8 cellular contexts compared by ENCODE assay signal in the genomic region with DNA sequence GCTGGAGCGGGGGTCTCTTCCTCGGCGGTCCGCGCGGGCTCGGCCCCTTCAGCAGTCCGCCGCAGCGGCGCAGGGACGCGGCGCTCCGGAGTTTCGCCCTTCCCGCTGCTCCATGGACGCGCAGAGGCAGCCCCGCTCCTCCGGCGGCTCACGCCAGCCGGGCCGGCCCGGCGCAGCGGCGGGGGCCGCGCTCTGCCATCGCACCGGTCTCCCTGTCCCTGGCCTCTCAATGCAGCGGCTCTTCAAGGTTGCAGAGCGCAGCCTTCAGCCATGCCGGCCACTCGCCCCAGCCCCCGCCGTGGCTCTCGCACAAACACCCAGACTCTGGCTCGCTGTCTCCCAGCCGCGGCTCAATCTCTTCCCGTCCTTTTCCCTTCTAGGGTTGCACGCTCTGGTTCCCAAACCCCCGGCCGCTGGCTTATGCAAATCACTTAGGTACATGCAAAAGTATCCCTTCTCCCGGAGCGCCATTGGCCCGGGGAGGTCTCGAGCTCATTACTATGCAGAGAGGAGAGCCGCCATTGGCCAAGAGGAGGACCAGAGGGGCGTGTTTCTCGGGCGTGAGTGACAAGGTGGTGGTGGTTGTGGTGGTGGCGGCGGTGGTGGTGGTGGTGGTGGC. TPM values are rescaled to one million over a fixed set of nuclear protein-coding genes. Genes with fewer than 3 reads are reported as not detected.
A peak's percentile ranks its signal among the peaks of the same experiment; 100 is the strongest.
DNase-seq lines count a peak whose midpoint lies in the region; ATAC-seq and TF ChIP-seq lines count a peak whose summit lies in the region.

A gene with protein sequence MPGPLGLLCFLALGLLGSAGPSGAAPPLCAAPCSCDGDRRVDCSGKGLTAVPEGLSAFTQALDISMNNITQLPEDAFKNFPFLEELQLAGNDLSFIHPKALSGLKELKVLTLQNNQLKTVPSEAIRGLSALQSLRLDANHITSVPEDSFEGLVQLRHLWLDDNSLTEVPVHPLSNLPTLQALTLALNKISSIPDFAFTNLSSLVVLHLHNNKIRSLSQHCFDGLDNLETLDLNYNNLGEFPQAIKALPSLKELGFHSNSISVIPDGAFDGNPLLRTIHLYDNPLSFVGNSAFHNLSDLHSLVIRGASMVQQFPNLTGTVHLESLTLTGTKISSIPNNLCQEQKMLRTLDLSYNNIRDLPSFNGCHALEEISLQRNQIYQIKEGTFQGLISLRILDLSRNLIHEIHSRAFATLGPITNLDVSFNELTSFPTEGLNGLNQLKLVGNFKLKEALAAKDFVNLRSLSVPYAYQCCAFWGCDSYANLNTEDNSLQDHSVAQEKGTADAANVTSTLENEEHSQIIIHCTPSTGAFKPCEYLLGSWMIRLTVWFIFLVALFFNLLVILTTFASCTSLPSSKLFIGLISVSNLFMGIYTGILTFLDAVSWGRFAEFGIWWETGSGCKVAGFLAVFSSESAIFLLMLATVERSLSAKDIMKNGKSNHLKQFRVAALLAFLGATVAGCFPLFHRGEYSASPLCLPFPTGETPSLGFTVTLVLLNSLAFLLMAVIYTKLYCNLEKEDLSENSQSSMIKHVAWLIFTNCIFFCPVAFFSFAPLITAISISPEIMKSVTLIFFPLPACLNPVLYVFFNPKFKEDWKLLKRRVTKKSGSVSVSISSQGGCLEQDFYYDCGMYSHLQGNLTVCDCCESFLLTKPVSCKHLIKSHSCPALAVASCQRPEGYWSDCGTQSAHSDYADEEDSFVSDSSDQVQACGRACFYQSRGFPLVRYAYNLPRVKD (minus strand): TSS at position 393 of the 619 bp plus-strand sequence. CDS start 488 bp downstream, outside the sequence.

- H3K27me3 Mint-ChIP-seq in Caco-2 (ENCODE audit: insufficient read depth, unreplicated experiment) = no peaks in the 10 kb centered on the region

- TF ChIP-seq CTCF in Caco-2 (IDR thresholded peaks at IDR 0.05; ENCODE audit: insufficient read depth in 1 of 2, low read depth in 1 of 2, low read length in 1 of 2, severe bottlenecking in 1 of 2, unreplicated experiment in 1 of 2) = no peak
- no peak for TF ChIP-seq CTCF in esophagus squamous epithelium (IDR thresholded peaks at IDR 0.05)

- no TSS peak for BruUV-seq in Caco-2 (replicated peaks; lab: Mats Ljungman, UMichigan)

- ATAC-seq in GM21529 (IDR thresholded peaks at IDR 0.05; ENCODE audit: unreplicated experiment) = peak; percentile 78

- intact Hi-C loops in Caco-2 (cut with micrococcal nuclease; ENCODE audit: unreplicated experiment) = loop anchor here (1.0 to 5.0 kb wide), 7 partner anchors 76 to 300 kb away; no protein-coding TSS in a partner anchor
- intact Hi-C loops in esophagus squamous epithelium (cut with DNase I) = no loop called here

- H3K9me3 Mint-ChIP-seq in Caco-2 (ENCODE audit: unreplicated experiment) = no peaks in the 10 kb centered on the region

- peak within 1 kb of the TSS; percentile 87 for H3K4me3 Mint-ChIP-seq in Caco-2 (ENCODE audit: unreplicated experiment)

- peak in 3 of 4 donors; percentile 72 to 76 (median 73) for TF ChIP-seq POLR2A in esophagus squamous epithelium (IDR thresholded peaks at IDR 0.05)

- 0% methylated on average over 8 of the region's 57 CpGs; no CpG with 5 or more reads in 1 of the 2 donors for WGBS in esophagus squamous epithelium, 2 donors

- H3K4me1 ChIP-seq in Caco-2 (peaks cover 31% of the 10 kb centered on the region), esophagus squamous epithelium (peaks cover 5 to 54% (median 11%) of the 10 kb centered on the region in 3 donors), muscle layer of colon (ENCODE audit: insufficient read depth, low read length) (peaks cover 38% of the 10 kb centered on the region)

- H3K27ac ChIP-seq in esophagus squamous epithelium (peak within 1 kb of the TSS; percentile 81 to 93 (median 90)), muscle layer of colon (ENCODE audit: low read depth, low read length) (peak within 1 kb of the TSS; percentile 71)

- H3K4me3 ChIP-seq in Caco-2 (ENCODE audit: low read depth, low read length) = peak within 1 kb of the TSS; percentile 67
- peak within 1 kb of the TSS; percentile 68 to 97 (median 89) for H3K4me3 ChIP-seq in esophagus squamous epithelium
- peak within 1 kb of the TSS; percentile 55 to 81 for H3K4me3 ChIP-seq in muscle layer of colon (ENCODE audit: low read depth in 1 of 2, low read length in 2 of 2)

- CTCF ChIA-PET in Caco-2 (lab: Charles Lee) = interaction anchor here (0.6 to 1.5 kb wide), 16 partner anchors 13 to 291 kb away, joined by 3 to 15 read pairs (median 6); no protein-coding TSS in a partner anchor

- peaks cover 7% of the 10 kb centered on the region for H3K36me3 Mint-ChIP-seq in Caco-2 (ENCODE audit: insufficient read depth, unreplicated experiment)

- peak within 1 kb of the TSS; percentile 88 for H3K27ac Mint-ChIP-seq in Caco-2 (ENCODE audit: unreplicated experiment)

- DNase-seq in Caco-2 (peak; percentile 97 to 98), HuH-7.5 (ENCODE audit: low spot score) (peak; percentile 97), activated T-helper 1 cell treated with Interleukin-2 at 50 U/mL for 16 hours (ENCODE audit: low read depth) (peak; percentile 51), esophagus squamous epithelium (lab: John Stamatoyannopoulos, UW) (peak; percentile 53)
- DNase-seq in stimulated activated CD8-positive, alpha-beta memory T cell treated with anti-CD3 and anti-CD28 coated beads, Interleukin-7, amount 100 ng/mL, for 1 hour (ENCODE audit: low read depth in 2 of 2) = peak; percentile 27 to 28

- no peaks in the 10 kb centered on the region for H3K9me3 ChIP-seq in Caco-2
- no peaks in the 10 kb centered on the region for H3K9me3 ChIP-seq in esophagus squamous epithelium
- no peaks in the 10 kb centered on the region for H3K9me3 ChIP-seq in muscle layer of colon (ENCODE audit: low read length)

- POLR2A ChIA-PET in Caco-2 (lab: Charles Lee) = interaction anchor here (0.6 to 1.5 kb wide), 13 partner anchors 8 to 409 kb away, joined by 3 to 17 read pairs (median 4); a partner anchor contains a TSS

- H3K36me3 ChIP-seq in Caco-2 (ENCODE audit: control insufficient read depth, insufficient read depth, low read length) (no peaks in the 10 kb centered on the region; the same call in 1 of the 2 replicates), esophagus squamous epithelium (no peaks in the 10 kb centered on the region), muscle layer of colon (ENCODE audit: insufficient read depth, low read length) (no peaks in the 10 kb centered on the region)

- peak within 1 kb of the TSS; percentile 68 for H3K9ac ChIP-seq in muscle layer of colon (ENCODE audit: low read length)

- H3K4me1 Mint-ChIP-seq in Caco-2 (ENCODE audit: low read depth, unreplicated experiment) = peaks cover 6% of the 10 kb centered on the region

- H3K27me3 ChIP-seq in Caco-2 (replicated peaks; ENCODE audit: control insufficient read depth, insufficient read depth, low read length) = no peaks in the 10 kb centered on the region
- peaks cover 0 to 3% (median 0%) of the 10 kb centered on the region in 4 donors for H3K27me3 ChIP-seq in esophagus squamous epithelium
- no peaks in the 10 kb centered on the region for H3K27me3 ChIP-seq in muscle layer of colon (ENCODE audit: control insufficient read depth in 1 of 2, insufficient read depth in 2 of 2, low read length in 2 of 2)

TF ChIP-seq in PFSK-1, 5 proteins besides CTCF, POLR2A, EP300 and RAD21:
- TF ChIP-seq POLR2AphosphoS5 (IDR thresholded peaks at IDR 0.05; ENCODE audit: low read depth, low read length) (peak; percentile 95), TAF1 (IDR thresholded peaks at IDR 0.05; ENCODE audit: borderline replicate concordance, insufficient read depth, low read length) (peak; percentile 98), FOXP2 (optimal IDR thresholded peaks at IDR 0.05; ENCODE audit: borderline replicate concordance, extremely low read depth, extremely low read length, insufficient read depth) (no peak), SIN3A (IDR thresholded peaks at IDR 0.05; ENCODE audit: borderline replicate concordance, insufficient read depth, low read length) (peak; percentile 72; the same call in 1 of the 2 replicates)
- TF ChIP-seq, protein P1, sequence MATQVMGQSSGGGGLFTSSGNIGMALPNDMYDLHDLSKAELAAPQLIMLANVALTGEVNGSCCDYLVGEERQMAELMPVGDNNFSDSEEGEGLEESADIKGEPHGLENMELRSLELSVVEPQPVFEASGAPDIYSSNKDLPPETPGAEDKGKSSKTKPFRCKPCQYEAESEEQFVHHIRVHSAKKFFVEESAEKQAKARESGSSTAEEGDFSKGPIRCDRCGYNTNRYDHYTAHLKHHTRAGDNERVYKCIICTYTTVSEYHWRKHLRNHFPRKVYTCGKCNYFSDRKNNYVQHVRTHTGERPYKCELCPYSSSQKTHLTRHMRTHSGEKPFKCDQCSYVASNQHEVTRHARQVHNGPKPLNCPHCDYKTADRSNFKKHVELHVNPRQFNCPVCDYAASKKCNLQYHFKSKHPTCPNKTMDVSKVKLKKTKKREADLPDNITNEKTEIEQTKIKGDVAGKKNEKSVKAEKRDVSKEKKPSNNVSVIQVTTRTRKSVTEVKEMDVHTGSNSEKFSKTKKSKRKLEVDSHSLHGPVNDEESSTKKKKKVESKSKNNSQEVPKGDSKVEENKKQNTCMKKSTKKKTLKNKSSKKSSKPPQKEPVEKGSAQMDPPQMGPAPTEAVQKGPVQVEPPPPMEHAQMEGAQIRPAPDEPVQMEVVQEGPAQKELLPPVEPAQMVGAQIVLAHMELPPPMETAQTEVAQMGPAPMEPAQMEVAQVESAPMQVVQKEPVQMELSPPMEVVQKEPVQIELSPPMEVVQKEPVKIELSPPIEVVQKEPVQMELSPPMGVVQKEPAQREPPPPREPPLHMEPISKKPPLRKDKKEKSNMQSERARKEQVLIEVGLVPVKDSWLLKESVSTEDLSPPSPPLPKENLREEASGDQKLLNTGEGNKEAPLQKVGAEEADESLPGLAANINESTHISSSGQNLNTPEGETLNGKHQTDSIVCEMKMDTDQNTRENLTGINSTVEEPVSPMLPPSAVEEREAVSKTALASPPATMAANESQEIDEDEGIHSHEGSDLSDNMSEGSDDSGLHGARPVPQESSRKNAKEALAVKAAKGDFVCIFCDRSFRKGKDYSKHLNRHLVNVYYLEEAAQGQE (IDR thresholded peaks at IDR 0.05; ENCODE audit: insufficient read depth in 1 of 2, low read depth in 2 of 2, low read length in 2 of 2) = peak in 1 of 2 experiments; percentile 69; a peak in 2 of 4 replicates

RNA-seq across cellular contexts. Expression of the gene that starts here (rescaled TPM):
- total RNA-seq in Caco-2 (2022) (34.7 and 37.1 TPM in 2 replicates), esophagus squamous epithelium (10 to 100 TPM; 22.3 to 45.6 (median 35.1) TPM)
- polyA plus RNA-seq in PFSK-1 (2012; ENCODE audit: insufficient read length, low read depth) = 21.0 TPM

Comparison
In these comparisons a context has a peak if more than half of its experiments do, and no peak if none do; other contexts are left out.
1. Peak in every context shown above with its lines: DNase-seq, ATAC-seq, H3K4me3 ChIP-seq and H3K27ac ChIP-seq.
2. DNase-seq: peak in every context shown above with its lines; median percentile 98 in Caco-2; 97 in HuH-7.5; 53 in esophagus squamous epithelium; 51 in activated T-helper 1 cell treated with Interleukin-2 at 50 U/mL for 16 hours; 28 in stimulated activated CD8-positive, alpha-beta memory T cell treated with anti-CD3 and anti-CD28 coated beads, Interleukin-7, amount 100 ng/mL, for 1 hour.